In genomic region chr3:98980915-98981596, GRCh38 we compare ENCODE assay signal across 9 cellular contexts.
A peak's percentile ranks its signal among the peaks of the same experiment; 100 is the strongest.
DNase-seq lines count a peak whose midpoint lies in the region; ATAC-seq and TF ChIP-seq lines count a peak whose summit lies in the region.
"Had no signal": no experiment of that assay in that cellular context is flagged by ENCODE, and none has a peak within 500 bp of the region (broad histone marks: within the 10 kb centered on the region; RNA-seq: fewer than 3 reads in every experiment).

No MANE protein-coding gene starts in this region.

- peak overlapping the region; percentile 98 for H3K27ac ChIP-seq in PC-3 (ENCODE audit: low read length)
- peak overlapping the region; percentile 59 for H3K27ac ChIP-seq in osteoblast (ENCODE audit: low read depth, low read length)
- H3K27ac ChIP-seq in Peyer's patch: no peak overlapping the region

- H3K9me2 ChIP-seq in PC-3 (replicated peaks; ENCODE audit: low read length): no peaks in the 10 kb centered on the region

- H3K9me3 ChIP-seq in PC-3 (ENCODE audit: low read length): no peaks in the 10 kb centered on the region
- H3K9me3 ChIP-seq in osteoblast (ENCODE audit: low read depth, low read length): no peaks in the 10 kb centered on the region
- no peaks in the 10 kb centered on the region; the same call in 1 of the 2 replicates for H3K9me3 ChIP-seq in MG63
- H3K9me3 ChIP-seq in Peyer's patch: no peaks in the 10 kb centered on the region

- TF ChIP-seq CTCF in PC-3 (conservative IDR thresholded peaks at IDR 0.05; ENCODE audit: low read depth, low read length) (no peak), osteoblast (IDR thresholded peaks at IDR 0.05; ENCODE audit: extremely low read depth, low read depth, low read length) (no peak), Peyer's patch (IDR thresholded peaks at IDR 0.05) (no peak)

- POLR2A ChIA-PET in PC-3 (lab: Charles Lee; ENCODE audit: unreplicated experiment): interaction anchor here (0.6 to 0.8 kb wide), 2 partner anchors 9 to 168 kb away, joined by 5 to 14 read pairs; no protein-coding TSS in a partner anchor

- no peak for TF ChIP-seq POLR2A in Peyer's patch (IDR thresholded peaks at IDR 0.05)

- intact Hi-C loops in PC-3 (cut with micrococcal nuclease): no loop called here

- H4K20me1 ChIP-seq in PC-3 (ENCODE audit: low read length) (no peaks in the 10 kb centered on the region), osteoblast (ENCODE audit: insufficient read depth, low read length) (no peaks in the 10 kb centered on the region)

- H2AFZ ChIP-seq in PC-3 (ENCODE audit: low read length): 0 out of 2 replicates have a peak overlapping the region, but pooled peaks have one; percentile 39
- no peak overlapping the region for H2AFZ ChIP-seq in osteoblast (ENCODE audit: low read length)

- peak; percentile 94 for ATAC-seq in GM18870 (IDR thresholded peaks at IDR 0.05; ENCODE audit: unreplicated experiment)
- peak; percentile 95 for ATAC-seq in HG02678 (IDR thresholded peaks at IDR 0.05; ENCODE audit: unreplicated experiment)
- ATAC-seq in PC-3: peak; percentile 22; the same call in 1 of the 2 replicates

- CTCF ChIA-PET in PC-3 (lab: Charles Lee): interaction anchor here (0.6 to 0.8 kb wide), 2 partner anchors 10 to 77 kb away, joined by 3 to 4 read pairs; no protein-coding TSS in a partner anchor

- H3K4me3 ChIP-seq in PC-3 (ENCODE audit: low read length) (peak overlapping the region; percentile 62), osteoblast (ENCODE audit: insufficient read depth, low read length) (peak overlapping the region; percentile 49), MG63 (no peak overlapping the region), Peyer's patch (no peak overlapping the region)

- H3K79me2 ChIP-seq in PC-3 (ENCODE audit: low read length): peaks cover 79% of the 10 kb centered on the region
- H3K79me2 ChIP-seq in osteoblast (ENCODE audit: insufficient read depth, low read length): peaks cover 37% of the 10 kb centered on the region

- peak overlapping the region; percentile 69 for H3K9ac ChIP-seq in PC-3 (ENCODE audit: low read length)

- TSS peak; percentile 36 for BruUV-seq in PC-3 (replicated peaks; lab: Mats Ljungman, UMichigan)

- no peaks in the 10 kb centered on the region for H3K27me3 ChIP-seq in PC-3 (ENCODE audit: low read length)
- H3K27me3 ChIP-seq in osteoblast (ENCODE audit: insufficient read depth, low read length): no peaks in the 10 kb centered on the region
- H3K27me3 ChIP-seq in MG63: no peaks in the 10 kb centered on the region
- H3K27me3 ChIP-seq in Peyer's patch: no peaks in the 10 kb centered on the region

- H3K36me3 ChIP-seq in PC-3 (ENCODE audit: low read depth, low read length) (no peaks in the 10 kb centered on the region), osteoblast (ENCODE audit: insufficient read depth, low read length) (no peaks in the 10 kb centered on the region), MG63 (no peaks in the 10 kb centered on the region), Peyer's patch (no peaks in the 10 kb centered on the region)

- H3F3A ChIP-seq in PC-3 (ENCODE audit: low read length, unreplicated experiment): peaks cover 4% of the 10 kb centered on the region

- H3K4me2 ChIP-seq in PC-3 (ENCODE audit: low read length) (peak overlapping the region; percentile 76), osteoblast (ENCODE audit: insufficient read depth, low read length) (peak overlapping the region; percentile 74)

- H3K4me1 ChIP-seq in PC-3 (ENCODE audit: insufficient read depth, low read length): peaks cover 87% of the 10 kb centered on the region
- H3K4me1 ChIP-seq in osteoblast (ENCODE audit: insufficient read depth, low read length): peaks cover 59% of the 10 kb centered on the region
- H3K4me1 ChIP-seq in Peyer's patch: no peaks in the 10 kb centered on the region

- peak; percentile 77 for DNase-seq in PC-3
- peak; percentile 83 for DNase-seq in osteoblast (ENCODE audit: insufficient read length, low spot score, missing footprints)
- no peak for DNase-seq in SKM-1 (lab: John Stamatoyannopoulos, UW; ENCODE audit: unreplicated experiment)
- DNase-seq in MG63: no peak
- no peak for DNase-seq in NCI-H2029 (lab: John Stamatoyannopoulos, UW)
- no peak for DNase-seq in Peyer's patch
- DNase-seq: activated T-cell treated with anti-CD3 and anti-CD28 coated beads, Interleukin-2, amount 50 U/mL, for 24 hours had no signal

Comparison
In these comparisons a context has a peak if more than half of its experiments do, and no peak if none do; other contexts are left out.
1. ATAC-seq: peak in every context shown above with its lines; median percentile 95 in HG02678; 94 in GM18870; 22 in PC-3.
2. DNase-seq: peak in PC-3 (single experiment) and osteoblast (single experiment); none in SKM-1 (single experiment), MG63 (single experiment), NCI-H2029 (single experiment) and Peyer's patch (0 of 3).
3. H3K27ac ChIP-seq: peak in PC-3 (single experiment) and osteoblast (single experiment); none in Peyer's patch (0 of 4).
4. H3K4me3 ChIP-seq: peak in PC-3 (single experiment) and osteoblast (single experiment); none in MG63 (single experiment) and Peyer's patch (0 of 4).